ENCODE assay signal across 8 cellular contexts in genomic region chr11:63813563-63814382, GRCh38.
DNase-seq lines count a peak whose midpoint lies in the region; ATAC-seq lines count a peak whose summit lies in the region.

No MANE protein-coding gene starts in this region.

- H3K4me1 Mint-ChIP-seq in central memory CD8-positive, alpha-beta T cell = peaks cover 9% of the 10 kb centered on the region

- no peaks in the 10 kb centered on the region for H3K27me3 Mint-ChIP-seq in central memory CD8-positive, alpha-beta T cell

- DNase-seq in EL (peak; percentile 64), HuH-7.5 (ENCODE audit: low spot score) (peak; percentile 48), T-helper 9 cell (peak; percentile 21), islet precursor cell (peak; percentile 69), DMS153 (lab: John Stamatoyannopoulos, UW) (no peak)
- no peak for DNase-seq in central memory CD8-positive, alpha-beta T cell (ENCODE audit: low spot score in 2 of 2)
- peak; percentile 43 for DNase-seq in stimulated activated CD4-positive, alpha-beta T cell treated with anti-CD3 and anti-CD28 coated beads, Interleukin-12 subunit alpha, Interleukin-12 subunit beta, amount 100 ng/mL, for 4 hours

- peak; percentile 39 for ATAC-seq in GM21528 (IDR thresholded peaks at IDR 0.05; ENCODE audit: low FRiP score, unreplicated experiment)
- ATAC-seq in central memory CD8-positive, alpha-beta T cell (replicated peaks; ENCODE audit: extremely low read depth, poor library complexity, severe bottlenecking) = peak; percentile 29

- H3K9me3 Mint-ChIP-seq in central memory CD8-positive, alpha-beta T cell = no peaks in the 10 kb centered on the region

- peak overlapping the region; percentile 69 for H3K4me3 Mint-ChIP-seq in central memory CD8-positive, alpha-beta T cell

- peaks cover 2% of the 10 kb centered on the region for H3K36me3 Mint-ChIP-seq in central memory CD8-positive, alpha-beta T cell (ENCODE audit: insufficient read depth)

- no peak overlapping the region for H3K27ac Mint-ChIP-seq in central memory CD8-positive, alpha-beta T cell (ENCODE audit: low read depth)

Comparison
In these comparisons a context has a peak if more than half of its experiments do, and no peak if none do; other contexts are left out.
1. DNase-seq: peak in EL (single experiment), HuH-7.5 (single experiment), T-helper 9 cell (single experiment), islet precursor cell (single experiment) and stimulated activated CD4-positive, alpha-beta T cell treated with anti-CD3 and anti-CD28 coated beads, Interleukin-12 subunit alpha, Interleukin-12 subunit beta, amount 100 ng/mL, for 4 hours (single experiment); none in central memory CD8-positive, alpha-beta T cell (0 of 2) and DMS153 (single experiment).